In the genomic region with DNA sequence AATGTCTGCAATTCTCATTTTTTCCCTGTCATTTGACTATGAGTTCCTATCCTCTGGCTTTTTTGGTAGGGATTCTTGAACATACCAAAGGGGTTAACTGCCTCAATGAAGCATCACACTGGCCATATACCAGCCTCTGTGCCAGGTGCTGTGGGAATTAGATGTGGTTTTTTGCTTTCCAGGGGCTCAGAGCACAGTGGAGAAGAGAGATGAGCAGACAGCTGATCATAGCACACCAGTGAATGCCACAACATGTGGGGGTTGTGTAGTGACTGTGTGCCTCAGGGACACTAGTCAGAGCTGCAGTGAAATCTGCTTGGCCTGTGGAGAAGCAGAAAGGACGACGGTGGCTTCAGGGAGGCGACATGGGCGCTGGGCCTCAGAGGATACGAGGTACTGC, we compare ENCODE assay signal across 31 cellular contexts. TPM values are rescaled to one million over a fixed set of nuclear protein-coding genes. Genes with fewer than 3 reads are reported as not detected.
DNase-seq lines count a peak whose midpoint lies in the region; ATAC-seq, FAIRE-seq and TF ChIP-seq lines count a peak whose summit lies in the region.
"Had no signal": no experiment of that assay in that cellular context is flagged by ENCODE, and none has a peak within 500 bp of the region (broad histone marks: within the 10 kb centered on the region; RNA-seq: fewer than 3 reads in every experiment).

No MANE protein-coding gene starts in this region.

- peaks cover 7% of the 10 kb centered on the region for H3K4me1 Mint-ChIP-seq in WTC11
- H3K4me1 Mint-ChIP-seq: CD4-positive, alpha-beta memory T cell; CD4-positive, CD25-positive, alpha-beta regulatory T cell; CD8-positive, alpha-beta memory T cell had no signal

- H3K36me3 ChIP-seq in mesenchymal stem cell (ENCODE audit: control insufficient read depth in 1 of 2, insufficient read depth in 2 of 2, low read depth in 1 of 2, low read length in 2 of 2) (no peaks in the 10 kb centered on the region), neuronal stem cell (replicated peaks in 1 of 2; ENCODE audit: control insufficient read depth in 2 of 2, insufficient read depth in 2 of 2, low read length in 2 of 2) (peaks cover 0 to 2% of the 10 kb centered on the region in 2 donors), small intestine (ENCODE audit: control insufficient read depth in 2 of 2, insufficient read depth in 2 of 2, low read length in 2 of 2) (no peaks in the 10 kb centered on the region)
- H3K36me3 ChIP-seq: BE2C, BLaER1 had no signal

- no peaks in the 10 kb centered on the region for H3K36me3 Mint-ChIP-seq in WTC11
- H3K36me3 Mint-ChIP-seq: CD14-positive monocyte; CD4-positive, alpha-beta memory T cell; CD4-positive, CD25-positive, alpha-beta regulatory T cell; CD8-positive, alpha-beta memory T cell had no signal

- POLR2A ChIA-PET in WTC11 (lab: Charles Lee) = no interaction called here

- no peak overlapping the region for H3K4me3 Mint-ChIP-seq in WTC11
- H3K4me3 Mint-ChIP-seq: CD14-positive monocyte; CD4-positive, alpha-beta memory T cell; CD4-positive, CD25-positive, alpha-beta regulatory T cell; CD8-positive, alpha-beta memory T cell had no signal

- FAIRE-seq in small intestine (lab: Jason Lieb, UNC) = no peak
- FAIRE-seq: A204.1, GM12878, GM12892, GM18507, GM19239 had no signal

- H4K8ac ChIP-seq in mesenchymal stem cell (ENCODE audit: low read length) (no peak overlapping the region), neuronal stem cell (ENCODE audit: low read depth, low read length) (no peak overlapping the region)

- H2BK15ac ChIP-seq in mesenchymal stem cell (ENCODE audit: low read depth, poor library complexity, severe bottlenecking) (no peak overlapping the region), neuronal stem cell (ENCODE audit: low read length) (no peak overlapping the region)

- H2AFZ ChIP-seq in mesenchymal stem cell (ENCODE audit: low read depth, low read length) = no peak overlapping the region
- H2AFZ ChIP-seq in neuronal stem cell (ENCODE audit: low read length) = no peak overlapping the region

- no peak overlapping the region for H3K18ac ChIP-seq in mesenchymal stem cell (ENCODE audit: low read depth in 1 of 2, low read length in 2 of 2)
- H3K18ac ChIP-seq in neuronal stem cell (ENCODE audit: low read length) = peak overlapping the region; percentile 78

- H3K27ac ChIP-seq in mesenchymal stem cell (ENCODE audit: low read length, poor library complexity, severe bottlenecking) = no peak overlapping the region
- no peak overlapping the region for H3K27ac ChIP-seq in neuronal stem cell (replicated peaks; ENCODE audit: low read length)
- no peak overlapping the region for H3K27ac ChIP-seq in small intestine (ENCODE audit: low read depth in 1 of 2, low read length in 1 of 2)
- H3K27ac ChIP-seq: BLaER1 had no signal

- peak overlapping the region in 1 of 2 experiments; percentile 51 for H2BK12ac ChIP-seq in mesenchymal stem cell (ENCODE audit: low read length in 2 of 2)
- no peak overlapping the region for H2BK12ac ChIP-seq in neuronal stem cell (ENCODE audit: low read length)

- H2BK120ac ChIP-seq in mesenchymal stem cell (ENCODE audit: low read depth, low read length) (no peak overlapping the region), neuronal stem cell (ENCODE audit: low read depth, low read length) (no peak overlapping the region)

- no peak overlapping the region for H3K4ac ChIP-seq in mesenchymal stem cell (ENCODE audit: low read depth in 1 of 2, low read length in 2 of 2)
- no peak overlapping the region for H3K4ac ChIP-seq in neuronal stem cell (ENCODE audit: low read length)

- no peak overlapping the region for H3K4me3 ChIP-seq in mesenchymal stem cell (ENCODE audit: insufficient read depth in 1 of 2, low read depth in 1 of 2, low read length in 2 of 2)
- no peak overlapping the region for H3K4me3 ChIP-seq in neuronal stem cell (ENCODE audit: low read length in 2 of 2)
- no peak overlapping the region for H3K4me3 ChIP-seq in small intestine (ENCODE audit: low read depth in 1 of 2, low read length in 2 of 2)
- H3K4me3 ChIP-seq: BLaER1, GM12878 had no signal

- H3K27me3 ChIP-seq in mesenchymal stem cell (ENCODE audit: control insufficient read depth in 1 of 2, insufficient read depth in 1 of 2, low read length in 2 of 2) = no peaks in the 10 kb centered on the region
- peaks cover 0 to 10% (median 0%) of the 10 kb centered on the region in 3 experiments for H3K27me3 ChIP-seq in neuronal stem cell (ENCODE audit: control insufficient read depth in 3 of 3, insufficient read depth in 3 of 3, low read depth in 1 of 3, low read length in 3 of 3)
- no peaks in the 10 kb centered on the region for H3K27me3 ChIP-seq in small intestine (ENCODE audit: control insufficient read depth in 2 of 2, insufficient read depth in 2 of 2, low read length in 2 of 2)
- H3K27me3 ChIP-seq: BE2C, BLaER1 had no signal

- no peak overlapping the region for H3K23ac ChIP-seq in mesenchymal stem cell (ENCODE audit: low read length in 2 of 2)
- H3K23ac ChIP-seq in neuronal stem cell (ENCODE audit: low read depth, low read length, poor library complexity) = peak overlapping the region; percentile 5

- WGBS in mesenchymal stem cell = 97% methylated on average over 5 of the region's 5 CpGs
- WGBS in neuronal stem cell (ENCODE audit: extremely low coverage in 2 of 2, insufficient read length in 2 of 2, insufficient replicate concordance in 1 of 2), 2 donors = no CpG with 5 or more reads among the region's 5 CpGs
- WGBS in small intestine, 3 donors = 72 to 91% (median 74%) methylated on average over 5 of the region's 5 CpGs

- H3K4me2 ChIP-seq in mesenchymal stem cell (ENCODE audit: low read length, poor library complexity, severe bottlenecking) (no peak overlapping the region), neuronal stem cell (ENCODE audit: insufficient read depth, low read length, poor library complexity, severe bottlenecking) (no peak overlapping the region)
- H3K4me2 ChIP-seq: BLaER1 had no signal

- ATAC-seq in HG03095 (IDR thresholded peaks at IDR 0.05; ENCODE audit: unreplicated experiment) (no peak), WTC11 (no peak)
- ATAC-seq: GM12878 had no signal

- H3K9me3 Mint-ChIP-seq in WTC11 = no peaks in the 10 kb centered on the region
- H3K9me3 Mint-ChIP-seq: CD14-positive monocyte; CD4-positive, CD25-positive, alpha-beta regulatory T cell had no signal

- CTCF ChIA-PET in WTC11 (lab: Charles Lee) = no interaction called here

- H2AK5ac ChIP-seq in mesenchymal stem cell (ENCODE audit: low read length, severe bottlenecking) = no peak overlapping the region
- no peak overlapping the region for H2AK5ac ChIP-seq in neuronal stem cell (ENCODE audit: low read depth, low read length)

- H3K27me3 Mint-ChIP-seq in WTC11 (ENCODE audit: low read depth) = peaks cover 16% of the 10 kb centered on the region

- peak; percentile 35 for DNase-seq in LHCN-M2 (ENCODE audit: low read depth)
- no peak for DNase-seq in mesenchymal stem cell
- no peak for DNase-seq in neuronal stem cell (ENCODE audit: low spot score)
- no peak for DNase-seq in small intestine
- no peak for DNase-seq in WTC11 (ENCODE audit: low spot score)
- no peak for DNase-seq in SKM-1 treated with dmso at 0.1 percent for 144 hours (lab: John Stamatoyannopoulos, UW; ENCODE audit: unreplicated experiment)
- DNase-seq: 8988T; ACHN; BE2C; C1 segment of cervical spinal cord; CD4-positive, alpha-beta memory T cell; CD4-positive, CD25-positive, alpha-beta regulatory T cell; CD8-positive, alpha-beta memory T cell; COR-L47; DMS 273 treated with DMSO at 0.1 percent for 48 hours; DMS153; DMS53; DMS79; DND-41; EL; GDM1 had no signal

- H3K79me1 ChIP-seq in mesenchymal stem cell (replicated peaks; ENCODE audit: low read length, poor library complexity, severe bottlenecking) (no peaks in the 10 kb centered on the region), neuronal stem cell (ENCODE audit: low read depth, low read length) (no peaks in the 10 kb centered on the region)

- H3K14ac ChIP-seq in mesenchymal stem cell (ENCODE audit: low read length in 2 of 2) (no peak overlapping the region), neuronal stem cell (ENCODE audit: low read length) (no peak overlapping the region)

- TF ChIP-seq CTCF in WTC11 (IDR thresholded peaks at IDR 0.05) = no peak

- H3K4me1 ChIP-seq in mesenchymal stem cell (ENCODE audit: control insufficient read depth, insufficient read depth, low read depth, low read length) = no peaks in the 10 kb centered on the region
- H3K4me1 ChIP-seq in neuronal stem cell (ENCODE audit: control insufficient read depth in 2 of 2, insufficient read depth in 1 of 2, low read depth in 1 of 2, low read length in 2 of 2) = no peaks in the 10 kb centered on the region
- H3K4me1 ChIP-seq in small intestine (ENCODE audit: control insufficient read depth in 2 of 2, insufficient read depth in 1 of 2, low read depth in 1 of 2, low read length in 1 of 2) = no peaks in the 10 kb centered on the region

- no peaks in the 10 kb centered on the region for H3K9me3 ChIP-seq in mesenchymal stem cell (ENCODE audit: control insufficient read depth, low read length)
- no peaks in the 10 kb centered on the region for H3K9me3 ChIP-seq in neuronal stem cell (replicated peaks in 1 of 2; ENCODE audit: control insufficient read depth in 2 of 2, insufficient read depth in 1 of 2, low read depth in 1 of 2, low read length in 2 of 2)
- H3K9me3 ChIP-seq in small intestine (ENCODE audit: control insufficient read depth, low read depth) = no peaks in the 10 kb centered on the region
- H3K9me3 ChIP-seq: BE2C, BLaER1 had no signal

- H3K27ac Mint-ChIP-seq in WTC11 = no peak overlapping the region
- H3K27ac Mint-ChIP-seq: CD14-positive monocyte; CD4-positive, alpha-beta memory T cell; CD4-positive, CD25-positive, alpha-beta regulatory T cell had no signal

- peak overlapping the region; percentile 6 for H4K91ac ChIP-seq in mesenchymal stem cell (ENCODE audit: low read length)
- H4K91ac ChIP-seq in neuronal stem cell (ENCODE audit: low read depth, low read length, poor library complexity) = no peak overlapping the region

- H3K9ac ChIP-seq in mesenchymal stem cell (ENCODE audit: low read length) = no peak overlapping the region
- no peak overlapping the region for H3K9ac ChIP-seq in neuronal stem cell (ENCODE audit: low read depth, low read length, poor library complexity)
- H3K9ac ChIP-seq: BLaER1 had no signal

- no peak overlapping the region for H2BK5ac ChIP-seq in mesenchymal stem cell (ENCODE audit: low read depth, low read length, poor library complexity, severe bottlenecking)
- no peak overlapping the region for H2BK5ac ChIP-seq in neuronal stem cell (ENCODE audit: low read length)

TF ChIP-seq in WTC11, 78 proteins besides CTCF, POLR2A, EP300 and RAD21 (continues in another document):
- TF ChIP-seq KAT7 (CRISPR knock-in tag; IDR thresholded peaks at IDR 0.05; ENCODE audit: borderline replicate concordance) = no peak

RNA-seq across cellular contexts. Expression of a gene that starts 30.8 kb away (rescaled TPM):
- total RNA-seq in LHCN-M2 (2014; rRNA removed) (2.4 TPM in 2 replicates), WTC11 (2021) (0.30 to 0.53 TPM in 2 of 3 replicates, not detected in the other)
- 4.7 TPM for polyA plus RNA-seq in LHCN-M2 (2012)
- polyA plus RNA-seq in mesenchymal stem cell (2013, experiment 1 of 2) = 37.2 TPM
- polyA plus RNA-seq in mesenchymal stem cell (2013, experiment 2 of 2) = 35.9 TPM
- 0.06 TPM for polyA plus RNA-seq in neuronal stem cell (2013, experiment 1 of 2)
- polyA plus RNA-seq in neuronal stem cell (2013, experiment 2 of 2) = 0.06 TPM
- 1 to 10 TPM in 2 of 3 donors, under 1 TPM in 1; 0.45 to 6.8 (median 1.9) TPM for polyA plus RNA-seq in small intestine
- total RNA-seq: A673; CD8-positive, alpha-beta memory T cell; G401 had no signal
- polyA plus RNA-seq: CD4-positive, alpha-beta memory T cell; CD4-positive, CD25-positive, alpha-beta regulatory T cell; CD8-positive, alpha-beta memory T cell had no signal
